In genomic region chr9:15422355-15423327, GRCh38 we compare ENCODE assay signal across 8 cellular contexts. TPM values are rescaled to one million over a fixed set of nuclear protein-coding genes. Genes with fewer than 3 reads are reported as not detected.
DNase-seq lines count a peak whose midpoint lies in the region; ATAC-seq and TF ChIP-seq lines count a peak whose summit lies in the region.

TSS of gene SNAPC3 (plus strand) at chr9:15422876. CDS start at chr9:15422880, 4 bp downstream.

- H3K27ac Mint-ChIP-seq in CD14-positive monocyte: peak within 1 kb of the TSS; percentile 85 to 96 (median 91)

- peak; percentile 94 for ATAC-seq in GM19395 (IDR thresholded peaks at IDR 0.05; ENCODE audit: unreplicated experiment)
- peak; percentile 94 for ATAC-seq in HG03558 (IDR thresholded peaks at IDR 0.05; ENCODE audit: extremely low read depth, unreplicated experiment)

- peaks cover 0 to 5% (median 1%) of the 10 kb centered on the region in 3 donors for H3K27me3 Mint-ChIP-seq in CD14-positive monocyte (ENCODE audit: low read depth in 3 of 3)

- DNase-seq in CD14-positive monocyte (ENCODE audit: low spot score) (peak; percentile 87), NCI-H748 (lab: John Stamatoyannopoulos, UW; ENCODE audit: unreplicated experiment) (peak; percentile 97), dedifferentiated amniotic fluid mesenchymal stem cell (ENCODE audit: extremely low spot score) (peak; percentile 91), left kidney (ENCODE audit: low read depth, low spot score) (peak; percentile 98)
- DNase-seq in activated CD4-positive, alpha-beta T cell treated with anti-CD3 and anti-CD28 coated beads, Interleukin-2, amount 50 U/mL, for 24 hours (ENCODE audit: low read depth in 1 of 2, low spot score in 1 of 2): peak; percentile 83 to 89
- peak; percentile 93 for DNase-seq in stimulated activated CD4-positive, alpha-beta T cell treated with anti-CD3 and anti-CD28 coated beads, Interleukin-1b, Interleukin-23, amount 100 ng/mL, for 48 hours

- peak within 1 kb of the TSS; percentile 90 to 93 for H3K4me3 Mint-ChIP-seq in CD14-positive monocyte

- no peak for TF ChIP-seq CTCF in CD14-positive monocyte (IDR thresholded peaks at IDR 0.05)

- peaks cover 16 to 22% of the 10 kb centered on the region in 2 donors for H3K36me3 Mint-ChIP-seq in CD14-positive monocyte

- intact Hi-C loops in CD14-positive monocyte (cut with micrococcal nuclease): loop anchor here (5.0 to 10.0 kb wide), 2 partner anchors 90 to 92 kb away; partner anchors contain the start of gene PSIP1 (in 2 of the 2)

- H3K9me3 Mint-ChIP-seq in CD14-positive monocyte: no peaks in the 10 kb centered on the region

- peaks cover 45% of the 10 kb centered on the region for H3K4me1 Mint-ChIP-seq in CD14-positive monocyte

RNA-seq across cellular contexts. Expression of gene SNAPC3, which starts in this region (rescaled TPM):
- polyA plus RNA-seq in CD14-positive monocyte: 10 to 100 TPM; 10.9 to 14.3 TPM

Comparison
In these comparisons a context has a peak if more than half of its experiments do, and no peak if none do; other contexts are left out.
1. Peak in every context shown above with its lines: DNase-seq and ATAC-seq.